In genomic region chr9:18896004-18896403, GRCh38 we compare ENCODE assay signal across 24 cellular contexts.
"Had no signal": no experiment of that assay in that cellular context is flagged by ENCODE, and none has a peak within 500 bp of the region (broad histone marks: within the 10 kb centered on the region; RNA-seq: fewer than 3 reads in every experiment).

No MANE protein-coding gene starts in this region.

- H3K27me3 Mint-ChIP-seq: dendritic cell treated with granulocyte-macrophage colony-stimulating factor and Interleukin-4, amounts not matched to agents 40 ng/mL and 50 ng/mL, for 4 days had no signal

- H3K27ac ChIP-seq: colonic mucosa, dorsolateral prefrontal cortex, epithelial cell of prostate, esophagus squamous epithelium, gastrocnemius medialis, heart right ventricle, left lung, lower lobe of right lung had no signal

- H3K4me3 ChIP-seq: colonic mucosa, dorsolateral prefrontal cortex, esophagus squamous epithelium, gastrocnemius medialis, heart right ventricle, left lung, lower lobe of right lung, mucosa of descending colon had no signal

- H3K27me3 ChIP-seq: colonic mucosa, dorsolateral prefrontal cortex, esophagus squamous epithelium, gastrocnemius medialis, heart right ventricle, left lung had no signal

- H3K9me3 ChIP-seq: colonic mucosa had no signal

- H3K36me3 ChIP-seq: colonic mucosa, gastrocnemius medialis, left lung, lower lobe of right lung had no signal

- H3K4me1 ChIP-seq: colonic mucosa, esophagus squamous epithelium, gastrocnemius medialis, heart right ventricle, left lung, lower lobe of right lung had no signal

- DNase-seq: colonic mucosa; cortex of kidney; dorsolateral prefrontal cortex; effector CD4-positive, alpha-beta T cell; effector memory CD4-positive, alpha-beta T cell; erythroblast; esophagus squamous epithelium; foreskin fibroblast; foreskin melanocyte; gastrocnemius medialis; glutamatergic neuron; head of caudate nucleus; heart right ventricle; hippocampal formation; left cardiac atrium; left lung; left ventricle myocardium superior; lower lobe of right lung; mesenchymal stem cell; mucosa of descending colon; naive B cell had no signal

- H3K4me3 Mint-ChIP-seq: dendritic cell treated with granulocyte-macrophage colony-stimulating factor and Interleukin-4, amounts not matched to agents 40 ng/mL and 50 ng/mL, for 4 days; mesothelial cell of epicardium; naive B cell had no signal

- H3K27ac Mint-ChIP-seq: dendritic cell treated with granulocyte-macrophage colony-stimulating factor and Interleukin-4, amounts not matched to agents 40 ng/mL and 50 ng/mL, for 4 days; mesothelial cell of epicardium had no signal

- H3K4me1 Mint-ChIP-seq: mesothelial cell of epicardium, naive B cell had no signal
